1 cellular context compared by ENCODE assay signal in genomic region chr19:19461306-19461670, GRCh38.
TF ChIP-seq lines count a peak whose summit lies in the region.

No MANE protein-coding gene starts in this region.

TF ChIP-seq in H1, 55 proteins besides CTCF, POLR2A, EP300 and RAD21:
- TF ChIP-seq SP2 (IDR thresholded peaks at IDR 0.05; ENCODE audit: low read length) (no peak), KDM4A (IDR thresholded peaks at IDR 0.05; ENCODE audit: low read depth, low read length, severe bottlenecking) (no peak), JUND (IDR thresholded peaks at IDR 0.05; ENCODE audit: low read length) (no peak), BCL11A (IDR thresholded peaks at IDR 0.05; ENCODE audit: low read depth in 2 of 2, low read length in 2 of 2) (no peak), SP1 (IDR thresholded peaks at IDR 0.05; ENCODE audit: low read depth, low read length) (no peak)
